13 cellular contexts compared by ENCODE assay signal in the genomic region with DNA sequence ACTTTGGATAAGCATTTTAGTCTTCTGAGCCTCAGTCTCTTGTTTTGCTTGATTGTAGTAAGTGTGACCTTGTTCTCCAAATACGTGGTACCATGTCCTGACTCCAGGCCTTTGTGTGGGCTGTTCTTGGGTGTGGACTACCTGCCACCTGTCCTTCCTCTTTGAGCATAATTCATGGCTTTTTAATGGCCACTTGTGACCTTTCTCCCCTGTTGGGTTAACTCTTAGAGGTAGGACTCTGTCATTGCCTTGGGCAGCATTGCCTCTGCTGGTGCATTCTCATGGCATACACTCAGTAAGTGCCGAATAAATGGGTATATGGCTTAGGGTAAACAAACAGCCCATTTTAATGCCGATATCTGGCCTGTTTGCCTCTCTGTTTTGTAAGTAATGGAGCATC. TPM values are rescaled to one million over a fixed set of nuclear protein-coding genes. Genes with fewer than 3 reads are reported as not detected.
DNase-seq lines count a peak whose midpoint lies in the region; ATAC-seq, FAIRE-seq and TF ChIP-seq lines count a peak whose summit lies in the region.
"Had no signal": no experiment of that assay in that cellular context is flagged by ENCODE, and none has a peak within 500 bp of the region (broad histone marks: within the 10 kb centered on the region; RNA-seq: fewer than 3 reads in every experiment).

No MANE protein-coding gene starts in this region.

- H3K9ac ChIP-seq in SK-N-SH: no peak overlapping the region

- no peaks in the 10 kb centered on the region for H3K27me3 ChIP-seq in SK-N-SH (ENCODE audit: insufficient read depth)

- peaks cover 33% of the 10 kb centered on the region for H3K36me3 Mint-ChIP-seq in activated naive CD8-positive, alpha-beta T cell treated with anti-CD3 and anti-CD28 coated beads for 36 hours
- H3K36me3 Mint-ChIP-seq in neural crest cell (ENCODE audit: low read depth): peaks cover 3% of the 10 kb centered on the region
- H3K36me3 Mint-ChIP-seq: memory B cell had no signal

- H3K27me3 Mint-ChIP-seq in activated naive CD8-positive, alpha-beta T cell treated with anti-CD3 and anti-CD28 coated beads for 36 hours: peaks cover 3% of the 10 kb centered on the region
- H3K27me3 Mint-ChIP-seq in neural crest cell (ENCODE audit: low read depth): peaks cover 4% of the 10 kb centered on the region
- H3K27me3 Mint-ChIP-seq: memory B cell had no signal

- peak; percentile 38 for FAIRE-seq in HTR-8/SVneo (lab: Jason Lieb, UNC)
- FAIRE-seq: H1 had no signal

- H3K4me1 Mint-ChIP-seq in activated naive CD8-positive, alpha-beta T cell treated with anti-CD3 and anti-CD28 coated beads for 36 hours: peaks cover 48% of the 10 kb centered on the region
- peaks cover 51% of the 10 kb centered on the region for H3K4me1 Mint-ChIP-seq in neural crest cell

- H3K27ac ChIP-seq in SK-N-SH (ENCODE audit: low read depth in 2 of 2, low read length in 1 of 2): peak overlapping the region in 1 of 2 experiments; percentile 80; a peak in 1 of 4 replicates

- H3K4me1 ChIP-seq in SK-N-SH (ENCODE audit: control insufficient read depth in 1 of 2, insufficient read depth in 2 of 2, low read depth in 1 of 2, low read length in 1 of 2): peaks cover 17 to 20% of the 10 kb centered on the region in 2 experiments

- 90% methylated on average over 3 of the region's 3 CpGs for WGBS in SK-N-SH (ENCODE audit: low lambda C conversion rate)

- H2AFZ ChIP-seq in SK-N-SH (ENCODE audit: low read depth): no peak overlapping the region

- no peak for ATAC-seq in SK-N-SH treated with all-trans-retinoic acid at 6 μM for 48 hours
- ATAC-seq in HG02840 (IDR thresholded peaks at IDR 0.05; ENCODE audit: low FRiP score, unreplicated experiment): no peak
- ATAC-seq: right cardiac atrium had no signal

- H3K36me3 ChIP-seq in SK-N-SH (replicated peaks in 1 of 2; ENCODE audit: control insufficient read depth in 1 of 2, insufficient read depth in 2 of 2, low read length in 1 of 2): no peaks in the 10 kb centered on the region

- CTCF ChIA-PET in SK-N-SH (lab: Yijun Ruan, JAX): interaction anchor here (1.6 to 6.1 kb wide), 3 partner anchors 12 to 126 kb away, joined by 5 to 45 read pairs (median 5); no protein-coding TSS in a partner anchor

- H3K9me2 ChIP-seq in SK-N-SH: no peaks in the 10 kb centered on the region

- H3K9me3 ChIP-seq in SK-N-SH: no peaks in the 10 kb centered on the region

- TF ChIP-seq EP300 in SK-N-SH (IDR thresholded peaks at IDR 0.05; ENCODE audit: borderline replicate concordance in 1 of 2, low read depth in 1 of 2, low read length in 1 of 2): no peak

- H3K9me3 Mint-ChIP-seq in activated naive CD8-positive, alpha-beta T cell treated with anti-CD3 and anti-CD28 coated beads for 36 hours: no peaks in the 10 kb centered on the region
- H3K9me3 Mint-ChIP-seq in neural crest cell: no peaks in the 10 kb centered on the region
- H3K9me3 Mint-ChIP-seq: memory B cell had no signal

- no peak overlapping the region for H3K4me3 ChIP-seq in SK-N-SH (ENCODE audit: low read depth in 2 of 2, low read length in 1 of 2)

- H3K4me3 Mint-ChIP-seq in activated naive CD8-positive, alpha-beta T cell treated with anti-CD3 and anti-CD28 coated beads for 36 hours: peak overlapping the region; percentile 93
- peak overlapping the region; percentile 90 for H3K4me3 Mint-ChIP-seq in neural crest cell
- H3K4me3 Mint-ChIP-seq: memory B cell had no signal

- TF ChIP-seq RAD21 in SK-N-SH (IDR thresholded peaks at IDR 0.05; ENCODE audit: low read length): no peak

- DNase-seq in SK-N-SH (no peak), HTR-8/SVneo (ENCODE audit: insufficient read length, low spot score) (no peak), neural crest cell (ENCODE audit: low read depth, low spot score) (no peak), KBM-7 (no peak), NCI-H2081 treated with DMSO at 0.1 percent for 48 hours (lab: John Stamatoyannopoulos, UW) (no peak)
- DNase-seq in activated naive CD8-positive, alpha-beta T cell treated with anti-CD3 and anti-CD28 coated beads for 36 hours: no peak
- DNase-seq: NCI-H1048, right cardiac atrium, T-helper 9 cell had no signal

- H4K20me1 ChIP-seq in SK-N-SH (ENCODE audit: insufficient read depth): peaks cover 38% of the 10 kb centered on the region

- in situ Hi-C loops in KBM-7 (cut with MboI; ENCODE audit: low pct_unique_long_range_greater_than_20kb, low sequenced_read_pairs): no loop called here

- H3F3A ChIP-seq in SK-N-SH (replicated peaks; ENCODE audit: insufficient read depth): peaks cover 20% of the 10 kb centered on the region

- no peak overlapping the region for H3K27ac Mint-ChIP-seq in activated naive CD8-positive, alpha-beta T cell treated with anti-CD3 and anti-CD28 coated beads for 36 hours
- H3K27ac Mint-ChIP-seq in neural crest cell (ENCODE audit: unreplicated experiment): no peak overlapping the region
- H3K27ac Mint-ChIP-seq: memory B cell had no signal

- TF ChIP-seq CTCF in SK-N-SH (IDR thresholded peaks at IDR 0.05) (no peak), neural crest cell (conservative IDR thresholded peaks at IDR 0.05) (no peak)

- H3K4me2 ChIP-seq in SK-N-SH: peak overlapping the region; percentile 72; the same call in 1 of the 2 replicates

- peaks cover 81% of the 10 kb centered on the region for H3K79me2 ChIP-seq in SK-N-SH (ENCODE audit: insufficient read depth)

- POLR2A ChIA-PET in SK-N-SH (lab: Yijun Ruan, JAX): no interaction called here

TF ChIP-seq in SK-N-SH, 30 proteins besides CTCF, POLR2A, EP300 and RAD21:
- TF ChIP-seq EZH2phosphoT487 (IDR thresholded peaks at IDR 0.05; ENCODE audit: borderline replicate concordance, low read depth) (no peak), TEAD4 (IDR thresholded peaks at IDR 0.05; ENCODE audit: borderline replicate concordance, insufficient read depth) (no peak), JUND (IDR thresholded peaks at IDR 0.05) (no peak), NFIC (IDR thresholded peaks at IDR 0.05; ENCODE audit: borderline replicate concordance) (no peak), RFX5 (IDR thresholded peaks at IDR 0.05; ENCODE audit: low read length) (no peak)
- TF ChIP-seq, protein P1, sequence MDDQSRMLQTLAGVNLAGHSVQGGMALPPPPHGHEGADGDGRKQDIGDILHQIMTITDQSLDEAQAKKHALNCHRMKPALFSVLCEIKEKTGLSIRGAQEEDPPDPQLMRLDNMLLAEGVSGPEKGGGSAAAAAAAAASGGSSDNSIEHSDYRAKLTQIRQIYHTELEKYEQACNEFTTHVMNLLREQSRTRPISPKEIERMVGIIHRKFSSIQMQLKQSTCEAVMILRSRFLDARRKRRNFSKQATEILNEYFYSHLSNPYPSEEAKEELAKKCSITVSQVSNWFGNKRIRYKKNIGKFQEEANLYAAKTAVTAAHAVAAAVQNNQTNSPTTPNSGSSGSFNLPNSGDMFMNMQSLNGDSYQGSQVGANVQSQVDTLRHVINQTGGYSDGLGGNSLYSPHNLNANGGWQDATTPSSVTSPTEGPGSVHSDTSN (IDR thresholded peaks at IDR 0.05): no peak

TF ChIP-seq in SK-N-SH treated with all-trans-retinoic acid at 6 μM for 48 hours, 23 proteins besides CTCF, POLR2A, EP300 and RAD21:
- TF ChIP-seq, protein P2, sequence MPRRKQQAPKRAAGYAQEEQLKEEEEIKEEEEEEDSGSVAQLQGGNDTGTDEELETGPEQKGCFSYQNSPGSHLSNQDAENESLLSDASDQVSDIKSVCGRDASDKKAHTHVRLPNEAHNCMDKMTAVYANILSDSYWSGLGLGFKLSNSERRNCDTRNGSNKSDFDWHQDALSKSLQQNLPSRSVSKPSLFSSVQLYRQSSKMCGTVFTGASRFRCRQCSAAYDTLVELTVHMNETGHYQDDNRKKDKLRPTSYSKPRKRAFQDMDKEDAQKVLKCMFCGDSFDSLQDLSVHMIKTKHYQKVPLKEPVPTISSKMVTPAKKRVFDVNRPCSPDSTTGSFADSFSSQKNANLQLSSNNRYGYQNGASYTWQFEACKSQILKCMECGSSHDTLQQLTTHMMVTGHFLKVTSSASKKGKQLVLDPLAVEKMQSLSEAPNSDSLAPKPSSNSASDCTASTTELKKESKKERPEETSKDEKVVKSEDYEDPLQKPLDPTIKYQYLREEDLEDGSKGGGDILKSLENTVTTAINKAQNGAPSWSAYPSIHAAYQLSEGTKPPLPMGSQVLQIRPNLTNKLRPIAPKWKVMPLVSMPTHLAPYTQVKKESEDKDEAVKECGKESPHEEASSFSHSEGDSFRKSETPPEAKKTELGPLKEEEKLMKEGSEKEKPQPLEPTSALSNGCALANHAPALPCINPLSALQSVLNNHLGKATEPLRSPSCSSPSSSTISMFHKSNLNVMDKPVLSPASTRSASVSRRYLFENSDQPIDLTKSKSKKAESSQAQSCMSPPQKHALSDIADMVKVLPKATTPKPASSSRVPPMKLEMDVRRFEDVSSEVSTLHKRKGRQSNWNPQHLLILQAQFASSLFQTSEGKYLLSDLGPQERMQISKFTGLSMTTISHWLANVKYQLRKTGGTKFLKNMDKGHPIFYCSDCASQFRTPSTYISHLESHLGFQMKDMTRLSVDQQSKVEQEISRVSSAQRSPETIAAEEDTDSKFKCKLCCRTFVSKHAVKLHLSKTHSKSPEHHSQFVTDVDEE (CRISPR knock-in tag; IDR thresholded peaks at IDR 0.05): no peak
- TF ChIP-seq CSDC2 (CRISPR knock-in tag; IDR thresholded peaks at IDR 0.05): no peak
- no peak for TF ChIP-seq ARNTL (CRISPR knock-in tag; IDR thresholded peaks at IDR 0.05; ENCODE audit: borderline replicate concordance, low read depth)
- TF ChIP-seq BACH2 (CRISPR knock-in tag; IDR thresholded peaks at IDR 0.05; ENCODE audit: borderline replicate concordance): no peak
- TF ChIP-seq ZFP3 (CRISPR knock-in tag; IDR thresholded peaks at IDR 0.05): no peak

RNA-seq across cellular contexts. Expression of a gene that starts 3.0 kb away (rescaled TPM):
- polyA plus RNA-seq in SK-N-SH (2012; rRNA removed): 28.0 and 34.2 TPM in 2 replicates
- 20.4 and 23.3 TPM in 2 replicates for polyA plus RNA-seq in SK-N-SH (2012; cell fraction: cytosol; rRNA removed)
- polyA plus RNA-seq in SK-N-SH (2012; cell fraction: nucleus; rRNA removed): 72.9 and 92.5 TPM in 2 replicates
- total RNA-seq in activated naive CD8-positive, alpha-beta T cell treated with anti-CD3 and anti-CD28 coated beads for 36 hours: 100 to 1,000 TPM; 181 to 184 TPM
- total RNA-seq in neural crest cell: 269 and 274 TPM in 2 replicates

RNA-seq across cellular contexts. Expression of a gene that starts 18.3 kb away (rescaled TPM):
- polyA plus RNA-seq in SK-N-SH (2012; rRNA removed): 25.8 and 26.7 TPM in 2 replicates
- polyA plus RNA-seq in SK-N-SH (2012; cell fraction: cytosol; rRNA removed): 9.3 and 12.6 TPM in 2 replicates
- 72.8 and 106 TPM in 2 replicates for polyA plus RNA-seq in SK-N-SH (2012; cell fraction: nucleus; rRNA removed)
- 10 to 100 TPM; 76.6 to 77.3 TPM for total RNA-seq in activated naive CD8-positive, alpha-beta T cell treated with anti-CD3 and anti-CD28 coated beads for 36 hours
- total RNA-seq in neural crest cell: 59.5 and 60.6 TPM in 2 replicates
